In genomic region chr2:32277674-32278475, GRCh38 we compare ENCODE assay signal across 1 cellular context.
TF ChIP-seq lines count a peak whose summit lies in the region.

TSS of gene YIPF4 (plus strand) at chr2:32277904. CDS start at chr2:32278156, 252 bp downstream.

TF ChIP-seq in GM12878, 131 proteins besides CTCF, POLR2A, EP300 and RAD21 (continued from another document and continues in another):
- peak; percentile 83; the same call in 1 of the 2 replicates for TF ChIP-seq MLLT1 (IDR thresholded peaks at IDR 0.05)
- TF ChIP-seq E2F4 (IDR thresholded peaks at IDR 0.05; ENCODE audit: low read depth, low read length), result no peak
- TF ChIP-seq SUZ12 (IDR thresholded peaks at IDR 0.05; ENCODE audit: unreplicated experiment), result no peak
- no peak for TF ChIP-seq ZBTB4 (CRISPR knock-in tag; IDR thresholded peaks at IDR 0.05)
- no peak; the same call in 1 of the 2 replicates for TF ChIP-seq CBFB (IDR thresholded peaks at IDR 0.05; ENCODE audit: low read depth)
- TF ChIP-seq CEBPB (IDR thresholded peaks at IDR 0.05; ENCODE audit: borderline replicate concordance in 1 of 2, low read depth in 2 of 2, low read length in 2 of 2), result no peak
- TF ChIP-seq ETV6 (conservative IDR thresholded peaks at IDR 0.05 in 1 of 2, IDR thresholded peaks at IDR 0.05 in 1 of 2; ENCODE audit: borderline replicate concordance in 1 of 2, low read depth in 1 of 2), result no peak
- TF ChIP-seq POLR2AphosphoS5 (IDR thresholded peaks at IDR 0.05; ENCODE audit: low read length), result peak; percentile 83
- TF ChIP-seq GATAD2B (conservative IDR thresholded peaks at IDR 0.05; ENCODE audit: low read depth), result peak; percentile 96
- TF ChIP-seq MTA2 (IDR thresholded peaks at IDR 0.05; ENCODE audit: low read depth), result no peak
- TF ChIP-seq NR2C2 (IDR thresholded peaks at IDR 0.05; ENCODE audit: borderline replicate concordance, control insufficient read depth, insufficient read length, low read depth), result no peak
- 0 out of 2 replicates have a peak, but pooled peaks have one; percentile 26 for TF ChIP-seq CBX5 (IDR thresholded peaks at IDR 0.05; ENCODE audit: low read depth)
- TF ChIP-seq E2F8 (IDR thresholded peaks at IDR 0.05; ENCODE audit: low read depth, partially characterized antibody), result no peak
- TF ChIP-seq DPF2 (IDR thresholded peaks at IDR 0.05), result peak; percentile 54; the same call in 1 of the 2 replicates
- TF ChIP-seq ZNF592 (IDR thresholded peaks at IDR 0.05), result no peak
- TF ChIP-seq ELK1 (IDR thresholded peaks at IDR 0.05; ENCODE audit: low read depth, low read length), result peak; percentile 65; the same call in 1 of the 2 replicates
- TF ChIP-seq KAT2A (conservative IDR thresholded peaks at IDR 0.05; ENCODE audit: control insufficient read depth, low read depth, low read length), result no peak
- no peak; the same call in 1 of the 2 replicates for TF ChIP-seq ATF7 (IDR thresholded peaks at IDR 0.05; ENCODE audit: low read depth)
- TF ChIP-seq ZBTB33 (IDR thresholded peaks at IDR 0.05), result no peak
- TF ChIP-seq MTA3 (IDR thresholded peaks at IDR 0.05; ENCODE audit: borderline replicate concordance, low read length), result no peak
- TF ChIP-seq MYC (IDR thresholded peaks at IDR 0.05; ENCODE audit: insufficient read depth, insufficient read length, insufficient replicate concordance, low read length, severe bottlenecking), result no peak
- TF ChIP-seq ZBTB40 (IDR thresholded peaks at IDR 0.05; ENCODE audit: borderline replicate concordance), result peak; percentile 91
- TF ChIP-seq CHD2 (IDR thresholded peaks at IDR 0.05; ENCODE audit: borderline replicate concordance, low read depth, low read length), result peak; percentile 75
- no peak for TF ChIP-seq IRF4 (IDR thresholded peaks at IDR 0.05; ENCODE audit: low read depth, low read length)
- 0 out of 2 replicates have a peak, but pooled peaks have one; percentile 11 for TF ChIP-seq PML (IDR thresholded peaks at IDR 0.05; ENCODE audit: low read length)
- peak; percentile 82 for TF ChIP-seq KLF5 (IDR thresholded peaks at IDR 0.05; ENCODE audit: partially characterized antibody)
- no peak for TF ChIP-seq ATF2 (IDR thresholded peaks at IDR 0.05; ENCODE audit: low read length)
- no peak for TF ChIP-seq ZNF207 (IDR thresholded peaks at IDR 0.05; ENCODE audit: borderline replicate concordance)
- TF ChIP-seq BHLHE40 (IDR thresholded peaks at IDR 0.05; ENCODE audit: borderline replicate concordance in 1 of 2, low read depth in 2 of 2, low read length in 1 of 2), result peak in 1 of 2 experiments; percentile 48; a peak in 2 of 4 replicates
- 0 out of 2 replicates have a peak, but pooled peaks have one; percentile 17 for TF ChIP-seq MXI1 (IDR thresholded peaks at IDR 0.05; ENCODE audit: low read depth, low read length)
- TF ChIP-seq EGR1 (IDR thresholded peaks at IDR 0.05; ENCODE audit: borderline replicate concordance in 1 of 2, low read depth in 2 of 2, low read length in 2 of 2), result peak in 1 of 2 experiments; percentile 54; a peak in 1 of 3 replicates
- no peak for TF ChIP-seq WRNIP1 (IDR thresholded peaks at IDR 0.05; ENCODE audit: borderline replicate concordance, low read depth, low read length)
- TF ChIP-seq TARDBP (IDR thresholded peaks at IDR 0.05; ENCODE audit: borderline replicate concordance), result 0 out of 2 replicates have a peak, but pooled peaks have one; percentile 44
